ENCODE assay signal across 37 cellular contexts in the genomic region with DNA sequence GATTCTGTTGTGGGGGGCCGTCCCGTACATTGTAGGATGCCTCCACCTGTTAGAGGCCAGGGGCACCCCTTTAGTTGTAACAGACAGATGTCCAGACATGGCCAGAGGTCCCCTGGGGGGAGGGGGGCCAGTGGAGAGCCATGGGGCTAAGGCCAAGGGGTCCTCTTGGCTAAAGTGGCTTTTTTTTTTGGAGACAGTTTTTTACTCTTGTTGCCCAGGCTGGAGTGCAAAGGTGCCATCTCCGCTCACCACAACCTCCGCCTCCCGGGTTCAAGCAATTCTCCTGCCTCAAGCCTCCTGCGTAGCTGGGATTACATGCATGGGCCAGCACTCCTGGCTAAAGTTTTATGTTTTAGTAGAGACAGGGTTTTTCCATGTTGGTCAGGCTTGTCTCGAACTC.
"Had no signal": no experiment of that assay in that cellular context is flagged by ENCODE, and none has a peak within 500 bp of the region (broad histone marks: within the 10 kb centered on the region; RNA-seq: fewer than 3 reads in every experiment).

No MANE protein-coding gene starts in this region.

- H3K27ac Mint-ChIP-seq: activated CD4-positive, alpha-beta memory T cell treated with anti-CD3 and anti-CD28 coated beads, Interleukin-2, amount 10 ng/mL, durations not matched to agents 7 days and 5 days; activated CD8-positive, alpha-beta memory T cell treated with anti-CD3 and anti-CD28 coated beads, Interleukin-2, amount 10 ng/mL, durations not matched to agents 7 days and 5 days; activated naive CD4-positive, alpha-beta T cell treated with anti-CD3 and anti-CD28 coated beads, Interleukin-2, amount 10 ng/mL, durations not matched to agents 7 days and 5 days; activated naive CD8-positive, alpha-beta T cell; activated naive CD8-positive, alpha-beta T cell treated with anti-CD3 and anti-CD28 coated beads, Interleukin-2, amount 50 U/mL, for 24 hours; T-cell had no signal

- FAIRE-seq: bronchial epithelial cell, RCC 7860 had no signal

- ATAC-seq: activated CD8-positive, alpha-beta memory T cell treated with anti-CD3 and anti-CD28 coated beads, Interleukin-2, amount 10 ng/mL, durations not matched to agents 7 days and 5 days; activated naive CD8-positive, alpha-beta T cell treated with anti-CD3 and anti-CD28 coated beads, Interleukin-2, amount 50 U/mL, for 24 hours; Right ventricle myocardium inferior; SK-N-SH treated with all-trans-retinoic acid at 6 μM for 48 hours; T-cell had no signal

- H2AFZ ChIP-seq: PC-9 had no signal

- H3K4me3 ChIP-seq: MG63, PC-9 had no signal

- H3K9me3 ChIP-seq: MG63 had no signal

- H3K27ac ChIP-seq: RWPE1, WERI-Rb-1 had no signal

- H3K4me3 Mint-ChIP-seq: activated CD4-positive, alpha-beta memory T cell treated with anti-CD3 and anti-CD28 coated beads, Interleukin-2, amount 10 ng/mL, durations not matched to agents 7 days and 5 days; activated CD8-positive, alpha-beta memory T cell treated with anti-CD3 and anti-CD28 coated beads, Interleukin-2, amount 10 ng/mL, durations not matched to agents 7 days and 5 days; activated naive CD4-positive, alpha-beta T cell treated with anti-CD3 and anti-CD28 coated beads, Interleukin-2, amount 10 ng/mL, durations not matched to agents 7 days and 5 days; activated naive CD8-positive, alpha-beta T cell; activated naive CD8-positive, alpha-beta T cell treated with anti-CD3 and anti-CD28 coated beads, Interleukin-2, amount 50 U/mL, for 24 hours; brain; T-cell had no signal

- H3K36me3 ChIP-seq: MG63, WERI-Rb-1 had no signal

- H3K9me3 Mint-ChIP-seq: activated naive CD4-positive, alpha-beta T cell treated with anti-CD3 and anti-CD28 coated beads, Interleukin-2, amount 10 ng/mL, durations not matched to agents 7 days and 5 days; activated naive CD8-positive, alpha-beta T cell treated with anti-CD3 and anti-CD28 coated beads, Interleukin-2, amount 50 U/mL, for 24 hours; T-cell had no signal

- H3K27me3 ChIP-seq: MG63 had no signal

- DNase-seq: activated CD4-positive, alpha-beta memory T cell treated with anti-CD3 and anti-CD28 coated beads, Interleukin-2, amount 10 ng/mL, durations not matched to agents 7 days and 5 days; activated CD4-positive, alpha-beta T cell treated with anti-CD3 and anti-CD28 coated beads for 1 hour; activated CD4-positive, alpha-beta T cell treated with anti-CD3 and anti-CD28 coated beads for 48 hours; activated CD4-positive, CD25-positive, alpha-beta regulatory T cell; activated CD8-positive, alpha-beta memory T cell treated with anti-CD3 and anti-CD28 coated beads for 24 hours; activated CD8-positive, alpha-beta memory T cell treated with anti-CD3 and anti-CD28 coated beads, Interleukin-2, amount 10 ng/mL, durations not matched to agents 7 days and 5 days; activated CD8-positive, alpha-beta memory T cell treated with anti-CD3 and anti-CD28 coated beads, Interleukin-2, amount 50 U/mL, for 48 hours; activated effector memory CD4-positive, alpha-beta T cell treated with Interleukin-2 at 50 U/mL for 16 hours; activated naive CD4-positive, alpha-beta T cell treated with anti-CD3 and anti-CD28 coated beads, Interleukin-2, amount 10 ng/mL, durations not matched to agents 7 days and 5 days; activated naive CD8-positive, alpha-beta T cell treated with anti-CD3 and anti-CD28 coated beads, Interleukin-2, amount 50 U/mL, for 24 hours; activated T-cell treated with anti-CD3 and anti-CD28 coated beads, Interleukin-2, amount 50 U/mL, for 48 hours; anterior cingulate cortex; central memory CD4-positive, alpha-beta T cell; Kasumi-1; MG63; NCI-H1048; NCI-H1105 treated with DMSO at 0.1 percent for 48 hours; NCI-H1436; NCI-H1694; NCI-H2029; NCI-H510A; NCI-H526; NCI-H748 treated with DMSO at 0.1 percent for 48 hours; NK-92 treated with Interleukin-12 subunit alpha and Interleukin-12 subunit beta, amount 100 ng/mL, for 24 hours; PC-9; SIG-M5; T-cell; T-helper 2 cell; T-helper 9 cell; WERI-Rb-1 had no signal

- H3K27me3 Mint-ChIP-seq: activated CD4-positive, alpha-beta memory T cell treated with anti-CD3 and anti-CD28 coated beads, Interleukin-2, amount 10 ng/mL, durations not matched to agents 7 days and 5 days; activated CD8-positive, alpha-beta memory T cell treated with anti-CD3 and anti-CD28 coated beads, Interleukin-2, amount 10 ng/mL, durations not matched to agents 7 days and 5 days; activated naive CD8-positive, alpha-beta T cell; activated naive CD8-positive, alpha-beta T cell treated with anti-CD3 and anti-CD28 coated beads, Interleukin-2, amount 50 U/mL, for 24 hours; brain; T-cell had no signal

- H3K36me3 Mint-ChIP-seq: activated naive CD8-positive, alpha-beta T cell had no signal
